1 cellular context compared by ENCODE assay signal in genomic region chr1:42682739-42683529, GRCh38.
A peak's percentile ranks its signal among the peaks of the same experiment; 100 is the strongest.
TF ChIP-seq lines count a peak whose summit lies in the region.

No MANE protein-coding gene starts in this region.

TF ChIP-seq in K562, 482 proteins besides CTCF, POLR2A, EP300 and RAD21 (continued from another document and continues in another):
- TF ChIP-seq NFE2L1 (tag; IDR thresholded peaks at IDR 0.05; ENCODE audit: borderline replicate concordance, low read depth) = no peak
- no peak for TF ChIP-seq ZFP1 (CRISPR knock-in tag; IDR thresholded peaks at IDR 0.05)
- TF ChIP-seq BRCA1 (IDR thresholded peaks at IDR 0.05) = no peak
- 0 out of 2 replicates have a peak, but pooled peaks have one; percentile 16 for TF ChIP-seq BRCA1 (CRISPR knock-in tag; IDR thresholded peaks at IDR 0.05)
- TF ChIP-seq NR2F6 (CRISPR knock-in tag; IDR thresholded peaks at IDR 0.05) = 0 out of 2 replicates have a peak, but pooled peaks have one; percentile 48
- peak; percentile 98 for TF ChIP-seq CXXC5 (CRISPR knock-in tag; IDR thresholded peaks at IDR 0.05)
- no peak for TF ChIP-seq EHMT2 (IDR thresholded peaks at IDR 0.05)
- no peak for TF ChIP-seq POLR2H (tag; IDR thresholded peaks at IDR 0.05; ENCODE audit: low read depth)
- no peak for TF ChIP-seq CHCHD3 (CRISPR knock-in tag; IDR thresholded peaks at IDR 0.05)
- TF ChIP-seq XRCC5 (IDR thresholded peaks at IDR 0.05; ENCODE audit: low read depth, low read length) = no peak
- no peak for TF ChIP-seq ZNF79 (CRISPR knock-in tag; IDR thresholded peaks at IDR 0.05; ENCODE audit: low read depth)
- TF ChIP-seq RHOXF2B (CRISPR knock-in tag; conservative IDR thresholded peaks at IDR 0.05) = no peak
- TF ChIP-seq ZNF766 (CRISPR knock-in tag; conservative IDR thresholded peaks at IDR 0.05) = peak; percentile 82
- TF ChIP-seq, protein P1, sequence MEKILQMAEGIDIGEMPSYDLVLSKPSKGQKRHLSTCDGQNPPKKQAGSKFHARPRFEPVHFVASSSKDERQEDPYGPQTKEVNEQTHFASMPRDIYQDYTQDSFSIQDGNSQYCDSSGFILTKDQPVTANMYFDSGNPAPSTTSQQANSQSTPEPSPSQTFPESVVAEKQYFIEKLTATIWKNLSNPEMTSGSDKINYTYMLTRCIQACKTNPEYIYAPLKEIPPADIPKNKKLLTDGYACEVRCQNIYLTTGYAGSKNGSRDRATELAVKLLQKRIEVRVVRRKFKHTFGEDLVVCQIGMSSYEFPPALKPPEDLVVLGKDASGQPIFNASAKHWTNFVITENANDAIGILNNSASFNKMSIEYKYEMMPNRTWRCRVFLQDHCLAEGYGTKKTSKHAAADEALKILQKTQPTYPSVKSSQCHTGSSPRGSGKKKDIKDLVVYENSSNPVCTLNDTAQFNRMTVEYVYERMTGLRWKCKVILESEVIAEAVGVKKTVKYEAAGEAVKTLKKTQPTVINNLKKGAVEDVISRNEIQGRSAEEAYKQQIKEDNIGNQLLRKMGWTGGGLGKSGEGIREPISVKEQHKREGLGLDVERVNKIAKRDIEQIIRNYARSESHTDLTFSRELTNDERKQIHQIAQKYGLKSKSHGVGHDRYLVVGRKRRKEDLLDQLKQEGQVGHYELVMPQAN (IDR thresholded peaks at IDR 0.05; ENCODE audit: borderline replicate concordance) = peak; percentile 92
- TF ChIP-seq TRIM25 (IDR thresholded peaks at IDR 0.05; ENCODE audit: borderline replicate concordance) = no peak
- 0 out of 4 replicates have a peak, but pooled peaks of 1 of the 2 experiments have one; percentile 46 for TF ChIP-seq BCLAF1 (IDR thresholded peaks at IDR 0.05; ENCODE audit: borderline replicate concordance in 1 of 2, control insufficient read depth in 1 of 2, low read depth in 2 of 2, low read length in 1 of 2)
- no peak for TF ChIP-seq ETV1 (tag; conservative IDR thresholded peaks at IDR 0.05; ENCODE audit: low read depth)
- TF ChIP-seq, protein P2, sequence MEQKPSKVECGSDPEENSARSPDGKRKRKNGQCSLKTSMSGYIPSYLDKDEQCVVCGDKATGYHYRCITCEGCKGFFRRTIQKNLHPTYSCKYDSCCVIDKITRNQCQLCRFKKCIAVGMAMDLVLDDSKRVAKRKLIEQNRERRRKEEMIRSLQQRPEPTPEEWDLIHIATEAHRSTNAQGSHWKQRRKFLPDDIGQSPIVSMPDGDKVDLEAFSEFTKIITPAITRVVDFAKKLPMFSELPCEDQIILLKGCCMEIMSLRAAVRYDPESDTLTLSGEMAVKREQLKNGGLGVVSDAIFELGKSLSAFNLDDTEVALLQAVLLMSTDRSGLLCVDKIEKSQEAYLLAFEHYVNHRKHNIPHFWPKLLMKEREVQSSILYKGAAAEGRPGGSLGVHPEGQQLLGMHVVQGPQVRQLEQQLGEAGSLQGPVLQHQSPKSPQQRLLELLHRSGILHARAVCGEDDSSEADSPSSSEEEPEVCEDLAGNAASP (IDR thresholded peaks at IDR 0.05) = no peak
- TF ChIP-seq ZNF699 (CRISPR knock-in tag; IDR thresholded peaks at IDR 0.05; ENCODE audit: insufficient replicate concordance) = no peak
- TF ChIP-seq CBX1 (IDR thresholded peaks at IDR 0.05; ENCODE audit: low read depth) = no peak
- no peak for TF ChIP-seq CSDE1 (IDR thresholded peaks at IDR 0.05)
- TF ChIP-seq HEY1 (CRISPR knock-in tag; IDR thresholded peaks at IDR 0.05; ENCODE audit: borderline replicate concordance) = no peak
- TF ChIP-seq ZNF134 (CRISPR knock-in tag; conservative IDR thresholded peaks at IDR 0.05) = no peak
- no peak for TF ChIP-seq HDAC2 (IDR thresholded peaks at IDR 0.05)
- TF ChIP-seq GABPB1 (CRISPR knock-in tag; IDR thresholded peaks at IDR 0.05) = no peak
- TF ChIP-seq PYGO2 (tag; IDR thresholded peaks at IDR 0.05) = no peak
- TF ChIP-seq BHLHE40 (IDR thresholded peaks at IDR 0.05; ENCODE audit: low read length) = peak; percentile 99
- no peak for TF ChIP-seq FOXJ3 (CRISPR knock-in tag; IDR thresholded peaks at IDR 0.05)
- no peak for TF ChIP-seq ZC3H8 (IDR thresholded peaks at IDR 0.05)
- TF ChIP-seq, protein P3, sequence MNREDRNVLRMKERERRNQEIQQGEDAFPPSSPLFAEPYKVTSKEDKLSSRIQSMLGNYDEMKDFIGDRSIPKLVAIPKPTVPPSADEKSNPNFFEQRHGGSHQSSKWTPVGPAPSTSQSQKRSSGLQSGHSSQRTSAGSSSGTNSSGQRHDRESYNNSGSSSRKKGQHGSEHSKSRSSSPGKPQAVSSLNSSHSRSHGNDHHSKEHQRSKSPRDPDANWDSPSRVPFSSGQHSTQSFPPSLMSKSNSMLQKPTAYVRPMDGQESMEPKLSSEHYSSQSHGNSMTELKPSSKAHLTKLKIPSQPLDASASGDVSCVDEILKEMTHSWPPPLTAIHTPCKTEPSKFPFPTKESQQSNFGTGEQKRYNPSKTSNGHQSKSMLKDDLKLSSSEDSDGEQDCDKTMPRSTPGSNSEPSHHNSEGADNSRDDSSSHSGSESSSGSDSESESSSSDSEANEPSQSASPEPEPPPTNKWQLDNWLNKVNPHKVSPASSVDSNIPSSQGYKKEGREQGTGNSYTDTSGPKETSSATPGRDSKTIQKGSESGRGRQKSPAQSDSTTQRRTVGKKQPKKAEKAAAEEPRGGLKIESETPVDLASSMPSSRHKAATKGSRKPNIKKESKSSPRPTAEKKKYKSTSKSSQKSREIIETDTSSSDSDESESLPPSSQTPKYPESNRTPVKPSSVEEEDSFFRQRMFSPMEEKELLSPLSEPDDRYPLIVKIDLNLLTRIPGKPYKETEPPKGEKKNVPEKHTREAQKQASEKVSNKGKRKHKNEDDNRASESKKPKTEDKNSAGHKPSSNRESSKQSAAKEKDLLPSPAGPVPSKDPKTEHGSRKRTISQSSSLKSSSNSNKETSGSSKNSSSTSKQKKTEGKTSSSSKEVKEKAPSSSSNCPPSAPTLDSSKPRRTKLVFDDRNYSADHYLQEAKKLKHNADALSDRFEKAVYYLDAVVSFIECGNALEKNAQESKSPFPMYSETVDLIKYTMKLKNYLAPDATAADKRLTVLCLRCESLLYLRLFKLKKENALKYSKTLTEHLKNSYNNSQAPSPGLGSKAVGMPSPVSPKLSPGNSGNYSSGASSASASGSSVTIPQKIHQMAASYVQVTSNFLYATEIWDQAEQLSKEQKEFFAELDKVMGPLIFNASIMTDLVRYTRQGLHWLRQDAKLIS (CRISPR knock-in tag; IDR thresholded peaks at IDR 0.05) = no peak
- TF ChIP-seq ZNF311 (CRISPR knock-in tag; IDR thresholded peaks at IDR 0.05) = no peak
- TF ChIP-seq CCNT2 (IDR thresholded peaks at IDR 0.05; ENCODE audit: borderline replicate concordance, extremely low read depth, insufficient read length, low read depth, low read length) = peak; percentile 93
- TF ChIP-seq, protein P4, sequence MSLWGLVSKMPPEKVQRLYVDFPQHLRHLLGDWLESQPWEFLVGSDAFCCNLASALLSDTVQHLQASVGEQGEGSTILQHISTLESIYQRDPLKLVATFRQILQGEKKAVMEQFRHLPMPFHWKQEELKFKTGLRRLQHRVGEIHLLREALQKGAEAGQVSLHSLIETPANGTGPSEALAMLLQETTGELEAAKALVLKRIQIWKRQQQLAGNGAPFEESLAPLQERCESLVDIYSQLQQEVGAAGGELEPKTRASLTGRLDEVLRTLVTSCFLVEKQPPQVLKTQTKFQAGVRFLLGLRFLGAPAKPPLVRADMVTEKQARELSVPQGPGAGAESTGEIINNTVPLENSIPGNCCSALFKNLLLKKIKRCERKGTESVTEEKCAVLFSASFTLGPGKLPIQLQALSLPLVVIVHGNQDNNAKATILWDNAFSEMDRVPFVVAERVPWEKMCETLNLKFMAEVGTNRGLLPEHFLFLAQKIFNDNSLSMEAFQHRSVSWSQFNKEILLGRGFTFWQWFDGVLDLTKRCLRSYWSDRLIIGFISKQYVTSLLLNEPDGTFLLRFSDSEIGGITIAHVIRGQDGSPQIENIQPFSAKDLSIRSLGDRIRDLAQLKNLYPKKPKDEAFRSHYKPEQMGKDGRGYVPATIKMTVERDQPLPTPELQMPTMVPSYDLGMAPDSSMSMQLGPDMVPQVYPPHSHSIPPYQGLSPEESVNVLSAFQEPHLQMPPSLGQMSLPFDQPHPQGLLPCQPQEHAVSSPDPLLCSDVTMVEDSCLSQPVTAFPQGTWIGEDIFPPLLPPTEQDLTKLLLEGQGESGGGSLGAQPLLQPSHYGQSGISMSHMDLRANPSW (CRISPR knock-in tag; IDR thresholded peaks at IDR 0.05) = peak; percentile 68; the same call in 1 of the 2 replicates
- no peak for TF ChIP-seq STAG1 (CRISPR knock-in tag; IDR thresholded peaks at IDR 0.05; ENCODE audit: borderline replicate concordance)
- peak; percentile 97 for TF ChIP-seq MXI1 (IDR thresholded peaks at IDR 0.05; ENCODE audit: low read depth, low read length)
- TF ChIP-seq, protein P5, sequence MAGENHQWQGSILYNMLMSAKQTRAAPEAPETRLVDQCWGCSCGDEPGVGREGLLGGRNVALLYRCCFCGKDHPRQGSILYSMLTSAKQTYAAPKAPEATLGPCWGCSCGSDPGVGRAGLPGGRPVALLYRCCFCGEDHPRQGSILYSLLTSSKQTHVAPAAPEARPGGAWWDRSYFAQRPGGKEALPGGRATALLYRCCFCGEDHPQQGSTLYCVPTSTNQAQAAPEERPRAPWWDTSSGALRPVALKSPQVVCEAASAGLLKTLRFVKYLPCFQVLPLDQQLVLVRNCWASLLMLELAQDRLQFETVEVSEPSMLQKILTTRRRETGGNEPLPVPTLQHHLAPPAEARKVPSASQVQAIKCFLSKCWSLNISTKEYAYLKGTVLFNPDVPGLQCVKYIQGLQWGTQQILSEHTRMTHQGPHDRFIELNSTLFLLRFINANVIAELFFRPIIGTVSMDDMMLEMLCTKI (IDR thresholded peaks at IDR 0.05; ENCODE audit: partially characterized antibody) = no peak
- TF ChIP-seq TEAD4 (IDR thresholded peaks at IDR 0.05; ENCODE audit: low read length) = no peak; the same call in 1 of the 2 replicates
- peak; percentile 84 for TF ChIP-seq TEAD4 (CRISPR knock-in tag; IDR thresholded peaks at IDR 0.05; ENCODE audit: borderline replicate concordance)
- TF ChIP-seq TAF1 (IDR thresholded peaks at IDR 0.05; ENCODE audit: control insufficient read depth, extremely low read depth, insufficient read depth, low read length, severe bottlenecking) = peak; percentile 23
- TF ChIP-seq, protein P6, sequence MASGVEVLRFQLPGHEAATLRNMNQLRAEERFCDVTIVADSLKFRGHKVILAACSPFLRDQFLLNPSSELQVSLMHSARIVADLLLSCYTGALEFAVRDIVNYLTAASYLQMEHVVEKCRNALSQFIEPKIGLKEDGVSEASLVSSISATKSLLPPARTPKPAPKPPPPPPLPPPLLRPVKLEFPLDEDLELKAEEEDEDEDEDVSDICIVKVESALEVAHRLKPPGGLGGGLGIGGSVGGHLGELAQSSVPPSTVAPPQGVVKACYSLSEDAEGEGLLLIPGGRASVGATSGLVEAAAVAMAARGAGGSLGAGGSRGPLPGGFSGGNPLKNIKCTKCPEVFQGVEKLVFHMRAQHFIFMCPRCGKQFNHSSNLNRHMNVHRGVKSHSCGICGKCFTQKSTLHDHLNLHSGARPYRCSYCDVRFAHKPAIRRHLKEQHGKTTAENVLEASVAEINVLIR (CRISPR knock-in tag; IDR thresholded peaks at IDR 0.05) = peak; percentile 42; the same call in 1 of the 2 replicates
- TF ChIP-seq TGIF2 (CRISPR knock-in tag; IDR thresholded peaks at IDR 0.05) = peak; percentile 96; the same call in 1 of the 2 replicates
- no peak for TF ChIP-seq ZNF551 (CRISPR knock-in tag; IDR thresholded peaks at IDR 0.05)
- no peak for TF ChIP-seq ZNF347 (CRISPR knock-in tag; IDR thresholded peaks at IDR 0.05; ENCODE audit: low read depth)
- no peak for TF ChIP-seq LEF1 (IDR thresholded peaks at IDR 0.05)
- TF ChIP-seq TFAP4 (CRISPR knock-in tag; IDR thresholded peaks at IDR 0.05; ENCODE audit: borderline replicate concordance) = peak; percentile 50; the same call in 1 of the 2 replicates
- TF ChIP-seq JUNB (CRISPR knock-in tag; conservative IDR thresholded peaks at IDR 0.05) = 0 out of 2 replicates have a peak, but pooled peaks have one; percentile 14
- TF ChIP-seq CREM (IDR thresholded peaks at IDR 0.05; ENCODE audit: low read depth) = peak; percentile 93
